In the genomic region with DNA sequence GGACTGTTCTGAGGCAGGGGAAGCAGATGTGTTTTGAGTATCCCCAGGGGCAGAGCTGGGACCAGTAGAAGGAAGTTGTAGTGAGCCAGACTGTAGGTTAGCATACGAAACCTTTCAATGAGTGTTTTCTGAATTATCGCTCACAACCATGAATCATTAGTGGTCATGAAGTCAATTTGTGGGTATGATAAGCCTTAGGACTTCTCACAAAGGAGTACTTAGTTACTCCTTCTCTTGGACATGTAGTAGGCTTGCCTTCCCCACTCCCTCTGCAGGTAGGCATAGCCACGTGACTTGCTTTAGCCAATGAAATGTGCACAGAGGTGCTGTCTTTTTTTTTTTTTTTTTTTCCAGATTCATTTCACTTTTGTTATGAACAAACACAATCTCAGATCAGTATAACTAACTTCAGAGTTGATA, we compare ENCODE assay signal across 1 cellular context.
TF ChIP-seq lines count a peak whose summit lies in the region.

No MANE protein-coding gene starts in this region.

TF ChIP-seq in IMR-90, 13 proteins besides CTCF, POLR2A, EP300 and RAD21:
- TF ChIP-seq, protein P1, sequence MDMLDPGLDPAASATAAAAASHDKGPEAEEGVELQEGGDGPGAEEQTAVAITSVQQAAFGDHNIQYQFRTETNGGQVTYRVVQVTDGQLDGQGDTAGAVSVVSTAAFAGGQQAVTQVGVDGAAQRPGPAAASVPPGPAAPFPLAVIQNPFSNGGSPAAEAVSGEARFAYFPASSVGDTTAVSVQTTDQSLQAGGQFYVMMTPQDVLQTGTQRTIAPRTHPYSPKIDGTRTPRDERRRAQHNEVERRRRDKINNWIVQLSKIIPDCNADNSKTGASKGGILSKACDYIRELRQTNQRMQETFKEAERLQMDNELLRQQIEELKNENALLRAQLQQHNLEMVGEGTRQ (IDR thresholded peaks at IDR 0.05; ENCODE audit: low read depth, low read length) = peak; percentile 24; the same call in 1 of the 2 replicates
- TF ChIP-seq FOS (IDR thresholded peaks at IDR 0.05; ENCODE audit: low read depth, low read length) (no peak), RFX5 (IDR thresholded peaks at IDR 0.05; ENCODE audit: low read depth, low read length) (no peak)
